In the genomic region with DNA sequence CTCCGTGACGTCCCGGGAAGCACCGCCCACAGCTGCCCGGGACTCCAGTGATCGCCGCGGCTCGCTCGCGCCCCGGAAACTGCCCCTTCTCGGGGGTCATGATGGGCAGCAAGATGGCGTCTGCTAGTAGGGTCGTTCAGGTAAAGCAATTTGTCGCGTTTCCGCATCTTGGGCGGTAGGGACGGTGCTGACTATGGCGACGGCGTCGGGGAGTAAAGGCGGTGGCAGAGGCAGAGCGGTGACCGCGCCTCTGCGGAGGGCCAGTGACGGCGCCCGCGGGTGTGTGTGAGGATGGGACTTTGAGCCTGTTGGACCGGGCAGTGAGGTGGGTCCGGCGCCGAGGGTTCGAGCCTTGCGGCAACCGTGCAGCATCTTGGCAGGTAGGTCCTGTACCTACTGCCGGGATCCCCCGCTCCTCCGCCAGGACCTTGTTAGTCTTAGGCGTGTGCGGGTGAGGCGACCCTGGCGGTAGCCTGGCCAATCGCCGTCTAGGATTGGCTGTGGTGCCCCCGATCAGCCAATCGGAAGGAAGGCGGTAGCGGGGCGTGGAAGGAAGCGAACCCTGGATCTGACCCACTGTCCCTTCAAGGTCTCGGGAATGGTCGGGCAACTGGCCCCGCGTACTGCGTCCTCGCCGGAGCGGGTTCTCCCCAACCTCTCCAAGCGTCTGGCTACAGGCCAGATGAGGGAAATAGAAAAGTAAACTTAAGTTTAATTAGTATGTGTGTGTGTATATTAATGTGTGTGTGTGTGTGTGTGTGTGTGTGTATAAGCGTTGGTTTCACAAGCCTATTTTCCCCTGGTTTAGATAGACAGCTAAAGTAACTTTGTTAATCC, we compare ENCODE assay signal across 8 cellular contexts. TPM values are rescaled to one million over a fixed set of nuclear protein-coding genes. Genes with fewer than 3 reads are reported as not detected.
DNase-seq lines count a peak whose midpoint lies in the region; ATAC-seq and FAIRE-seq lines count a peak whose summit lies in the region.

No MANE protein-coding gene starts in this region.

- H3K27ac ChIP-seq in iPS-18a (ENCODE audit: low read length) (peak overlapping the region; percentile 38), skeletal muscle tissue (ENCODE audit: low read depth, low read length) (peak overlapping the region; percentile 96)

- ATAC-seq in GM18520 (IDR thresholded peaks at IDR 0.05; ENCODE audit: unreplicated experiment) (peak; percentile 83), HG03060 (IDR thresholded peaks at IDR 0.05; ENCODE audit: low read depth, unreplicated experiment) (peak; percentile 67)

- peak; percentile 73 for FAIRE-seq in A204.1 (lab: Jason Lieb, UNC)

- H3K4me1 ChIP-seq in iPS-18a (ENCODE audit: control insufficient read depth, low read depth, low read length) (no peaks in the 10 kb centered on the region), skeletal muscle tissue (ENCODE audit: control insufficient read depth in 3 of 3, insufficient read depth in 3 of 3, low read length in 3 of 3) (peaks cover 3 to 14% (median 8%) of the 10 kb centered on the region in 3 donors)

- H3K27me3 ChIP-seq in iPS-18a (ENCODE audit: control insufficient read depth, insufficient read depth, low read length) (no peaks in the 10 kb centered on the region), skeletal muscle tissue (ENCODE audit: control insufficient read depth in 3 of 3, insufficient read depth in 3 of 3, low read length in 3 of 3) (no peaks in the 10 kb centered on the region)

- H3K4me3 ChIP-seq in iPS-18a (ENCODE audit: low read length) (peak overlapping the region; percentile 83), skeletal muscle tissue (ENCODE audit: low read length in 3 of 3) (peak overlapping the region; percentile 97 to 100 (median 100))

- H3K9me3 ChIP-seq in iPS-18a (ENCODE audit: control insufficient read depth, low read depth, low read length) (no peaks in the 10 kb centered on the region), skeletal muscle tissue (ENCODE audit: control insufficient read depth in 3 of 3, low read length in 3 of 3) (no peaks in the 10 kb centered on the region)

- H3K9ac ChIP-seq in iPS-18a (ENCODE audit: low read length) (peak overlapping the region; percentile 65), skeletal muscle tissue (ENCODE audit: low read depth in 1 of 3, low read length in 3 of 3) (peak overlapping the region; percentile 95 to 99 (median 98))

- H3K36me3 ChIP-seq in iPS-18a (ENCODE audit: control insufficient read depth, low read depth, low read length) (no peaks in the 10 kb centered on the region), skeletal muscle tissue (ENCODE audit: control insufficient read depth in 3 of 3, insufficient read depth in 3 of 3, low read length in 3 of 3) (peaks cover 0 to 3% (median 2%) of the 10 kb centered on the region in 3 donors)

- DNase-seq in NCI-H2107 treated with DMSO at 0.1 percent for 48 hours (lab: John Stamatoyannopoulos, UW; ENCODE audit: unreplicated experiment) (peak; percentile 60), UCSD-AML1 (lab: John Stamatoyannopoulos, UW; ENCODE audit: unreplicated experiment) (peak; percentile 95), brain pericyte (ENCODE audit: low read depth, low spot score) (peak; percentile 77)

RNA-seq across cellular contexts. Expression of a gene that starts 16.7 kb away (rescaled TPM):
- total RNA-seq in skeletal muscle tissue, result 31.3 TPM

RNA-seq across cellular contexts. Expression of a gene that starts 28.6 kb away (rescaled TPM):
- 4.2 TPM for total RNA-seq in skeletal muscle tissue

RNA-seq across cellular contexts. Expression of a gene that starts 51.0 kb away (rescaled TPM):
- 34.4 TPM for total RNA-seq in skeletal muscle tissue

Comparison
In these comparisons a context has a peak if more than half of its experiments do, and no peak if none do; other contexts are left out.
1. Peak in every context shown above with its lines: DNase-seq, ATAC-seq, H3K4me3 ChIP-seq and H3K27ac ChIP-seq.